Comparison of ENCODE assay signal across 8 cellular contexts in the genomic region with DNA sequence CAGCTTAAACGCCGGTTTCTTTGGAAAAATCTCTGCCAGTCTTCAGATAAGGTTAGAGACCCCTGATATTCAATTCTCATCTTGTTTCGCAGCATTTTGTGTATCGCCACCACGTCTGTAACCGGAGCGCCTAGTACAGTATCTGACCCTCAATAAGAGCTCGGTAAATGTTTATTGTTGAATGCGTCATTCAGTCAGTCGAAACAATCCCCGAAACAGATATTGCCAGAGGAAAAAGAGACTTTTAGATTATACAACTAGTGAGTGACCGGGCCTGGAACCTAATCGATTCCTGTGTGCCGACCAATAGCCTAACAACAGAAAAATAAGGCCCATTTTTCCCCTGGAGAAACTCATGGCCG. TPM values are rescaled to one million over a fixed set of nuclear protein-coding genes. Genes with fewer than 3 reads are reported as not detected.
DNase-seq lines count a peak whose midpoint lies in the region; ATAC-seq lines count a peak whose summit lies in the region.

No MANE protein-coding gene starts in this region.

- peaks cover 41% of the 10 kb centered on the region for H3K4me1 Mint-ChIP-seq in activated CD4-positive, alpha-beta T cell treated with anti-CD3 and anti-CD28 coated beads, Interleukin-2, amount 10 ng/mL, durations not matched to agents 24 days and 14 days

- H3K4me3 ChIP-seq in adipocyte (ENCODE audit: low read length): peak overlapping the region; percentile 99

- ATAC-seq in left colon: peak; percentile 5
- ATAC-seq in HG03039 (IDR thresholded peaks at IDR 0.05; ENCODE audit: unreplicated experiment): no peak
- no peak for ATAC-seq in GM21526 (IDR thresholded peaks at IDR 0.05; ENCODE audit: low FRiP score, unreplicated experiment)
- ATAC-seq in GM18520 (IDR thresholded peaks at IDR 0.05; ENCODE audit: unreplicated experiment): no peak

- H3K4me1 ChIP-seq in adipocyte (ENCODE audit: control insufficient read depth, insufficient read depth, low read length): peaks cover 6% of the 10 kb centered on the region

- H3K9me3 ChIP-seq in adipocyte (ENCODE audit: control insufficient read depth, low read length): no peaks in the 10 kb centered on the region

- DNase-seq in activated CD4-positive, alpha-beta T cell treated with anti-CD3 and anti-CD28 coated beads, Interleukin-2, amount 10 ng/mL, durations not matched to agents 24 days and 14 days: no peak
- no peak for DNase-seq in activated CD4-positive, alpha-beta T cell treated with anti-CD3 and anti-CD28 coated beads for 48 hours
- DNase-seq in adipocyte (ENCODE audit: low read depth) (no peak), left colon (no peak)

- peak overlapping the region; percentile 96 for H3K9ac ChIP-seq in adipocyte (ENCODE audit: low read length)

- H3K36me3 ChIP-seq in adipocyte (ENCODE audit: control insufficient read depth, insufficient read depth, low read length, severe bottlenecking): no peaks in the 10 kb centered on the region

- H3K36me3 Mint-ChIP-seq in activated CD4-positive, alpha-beta T cell treated with anti-CD3 and anti-CD28 coated beads, Interleukin-2, amount 10 ng/mL, durations not matched to agents 24 days and 14 days (ENCODE audit: low read depth): peaks cover 21% of the 10 kb centered on the region

- H3K4me3 Mint-ChIP-seq in activated CD4-positive, alpha-beta T cell treated with anti-CD3 and anti-CD28 coated beads, Interleukin-2, amount 10 ng/mL, durations not matched to agents 24 days and 14 days: peak overlapping the region; percentile 95

- H3K9me3 Mint-ChIP-seq in activated CD4-positive, alpha-beta T cell treated with anti-CD3 and anti-CD28 coated beads, Interleukin-2, amount 10 ng/mL, durations not matched to agents 24 days and 14 days: no peaks in the 10 kb centered on the region

- H3K27ac Mint-ChIP-seq in activated CD4-positive, alpha-beta T cell treated with anti-CD3 and anti-CD28 coated beads, Interleukin-2, amount 10 ng/mL, durations not matched to agents 24 days and 14 days: peak overlapping the region; percentile 94

- intact Hi-C loops in activated CD4-positive, alpha-beta T cell treated with anti-CD3 and anti-CD28 coated beads, Interleukin-2, amount 10 ng/mL, durations not matched to agents 24 days and 14 days (cut with micrococcal nuclease): loop anchor here (5.0 kb wide), 1 partner anchor 146 kb away; a partner anchor contains a TSS
- intact Hi-C loops in left colon (cut with DNase I, micrococcal nuclease): loop anchor here in 1 of 2 donors (10.0 kb wide), 1 partner anchor 181 kb away; no protein-coding TSS in a partner anchor

- no peaks in the 10 kb centered on the region for H3K27me3 Mint-ChIP-seq in activated CD4-positive, alpha-beta T cell treated with anti-CD3 and anti-CD28 coated beads, Interleukin-2, amount 10 ng/mL, durations not matched to agents 24 days and 14 days

- H3K27me3 ChIP-seq in adipocyte (replicated peaks; ENCODE audit: control insufficient read depth, insufficient read depth, low read length): no peaks in the 10 kb centered on the region

- H3K27ac ChIP-seq in temporal lobe (ENCODE audit: low read depth, low read length): peak overlapping the region; percentile 10

RNA-seq across cellular contexts. Expression of a gene that starts 0.6 kb away (rescaled TPM):
- total RNA-seq in activated CD4-positive, alpha-beta T cell treated with anti-CD3 and anti-CD28 coated beads, Interleukin-2, amount 10 ng/mL, durations not matched to agents 24 days and 14 days: 140 and 141 TPM in 2 replicates
- total RNA-seq in left colon (10 to 100 TPM; 25.8 to 35.5 TPM), temporal lobe (35.9 TPM)

RNA-seq across cellular contexts. Expression of a gene that starts 7.1 kb away (rescaled TPM):
- 189 and 193 TPM in 2 replicates for total RNA-seq in activated CD4-positive, alpha-beta T cell treated with anti-CD3 and anti-CD28 coated beads, Interleukin-2, amount 10 ng/mL, durations not matched to agents 24 days and 14 days
- 10 to 100 TPM; 27.2 to 45.1 TPM for total RNA-seq in left colon
- 13.3 TPM for total RNA-seq in temporal lobe

RNA-seq across cellular contexts. Expression of a gene that starts 27.9 kb away (rescaled TPM):
- 19.1 and 20.4 TPM in 2 replicates for total RNA-seq in activated CD4-positive, alpha-beta T cell treated with anti-CD3 and anti-CD28 coated beads, Interleukin-2, amount 10 ng/mL, durations not matched to agents 24 days and 14 days
- total RNA-seq in left colon (10 to 100 TPM; 21.8 to 26.7 TPM), temporal lobe (3.9 TPM)

RNA-seq across cellular contexts. Expression of a gene that starts 36.3 kb away (rescaled TPM):
- not detected in 2 replicates for total RNA-seq in activated CD4-positive, alpha-beta T cell treated with anti-CD3 and anti-CD28 coated beads, Interleukin-2, amount 10 ng/mL, durations not matched to agents 24 days and 14 days
- total RNA-seq in left colon: 1 to 10 TPM; 1.1 to 1.9 TPM
- not detected for total RNA-seq in temporal lobe

RNA-seq across cellular contexts. Expression of a gene that starts 36.4 kb away (rescaled TPM):
- 1.8 and 2.5 TPM in 2 replicates for total RNA-seq in activated CD4-positive, alpha-beta T cell treated with anti-CD3 and anti-CD28 coated beads, Interleukin-2, amount 10 ng/mL, durations not matched to agents 24 days and 14 days
- total RNA-seq in left colon (10 to 100 TPM; 36.2 to 52.3 TPM), temporal lobe (0.49 TPM)
